In genomic region chr1:153608742-153609584, GRCh38 we compare ENCODE assay signal across 8 cellular contexts. TPM values are rescaled to one million over a fixed set of nuclear protein-coding genes. Genes with fewer than 3 reads are reported as not detected.
A peak's percentile ranks its signal among the peaks of the same experiment; 100 is the strongest.
DNase-seq lines count a peak whose midpoint lies in the region; ATAC-seq lines count a peak whose summit lies in the region.

No MANE protein-coding gene starts in this region.

- intact Hi-C loops in cardiac septum (cut with DNase I) = no loop called here
- intact Hi-C loops in posterior vena cava (cut with DNase I) = no loop called here

- DNase-seq in HCEC 1CT (peak; percentile 97), amniotic epithelial cell (ENCODE audit: low read depth) (peak; percentile 89), cardiac septum (ENCODE audit: low spot score) (peak; percentile 86), posterior vena cava (ENCODE audit: low spot score) (peak; percentile 90), OCI-M2 (lab: John Stamatoyannopoulos, UW; ENCODE audit: unreplicated experiment) (no peak)
- DNase-seq in activated CD8-positive, alpha-beta memory T cell treated with anti-CD3 and anti-CD28 coated beads for 24 hours = no peak

- no peak for ATAC-seq in HG02973 (IDR thresholded peaks at IDR 0.05; ENCODE audit: unreplicated experiment)
- ATAC-seq in HG03432 (IDR thresholded peaks at IDR 0.05; ENCODE audit: unreplicated experiment) = no peak

RNA-seq across cellular contexts. Expression of gene S100A16, which starts 4.0 kb away (rescaled TPM):
- total RNA-seq in cardiac septum (39.8 TPM), posterior vena cava (10 to 100 TPM; 67.0 to 99.2 TPM)

RNA-seq across cellular contexts. Expression of gene S100A14, which starts 7.2 kb away (rescaled TPM):
- total RNA-seq in cardiac septum (3.4 TPM), posterior vena cava (not detected)

RNA-seq across cellular contexts. Expression of gene S100A13, which starts 18.3 kb away (rescaled TPM):
- total RNA-seq in cardiac septum = 200 TPM
- 100 to 1,000 TPM; 149 to 167 TPM for total RNA-seq in posterior vena cava

RNA-seq across cellular contexts. Expression of gene S100A1, which starts 19.3 kb away (rescaled TPM):
- total RNA-seq in cardiac septum (1,915 TPM), posterior vena cava (1 to 10 TPM in 1 of 2 donors, under 1 TPM in 1; 0.74 to 1.8 TPM)

RNA-seq across cellular contexts. Expression of gene CHTOP, which starts 24.9 kb away (rescaled TPM):
- total RNA-seq in cardiac septum (90.4 TPM), posterior vena cava (10 to 100 TPM; 44.5 to 47.3 TPM)

Comparison
In these comparisons a context has a peak if more than half of its experiments do, and no peak if none do; other contexts are left out.
1. DNase-seq: peak in HCEC 1CT (single experiment), amniotic epithelial cell (single experiment), cardiac septum (single experiment) and posterior vena cava (single experiment); none in OCI-M2 (single experiment) and activated CD8-positive, alpha-beta memory T cell treated with anti-CD3 and anti-CD28 coated beads for 24 hours (single experiment).